Comparison of ENCODE assay signal across 8 cellular contexts in the genomic region with DNA sequence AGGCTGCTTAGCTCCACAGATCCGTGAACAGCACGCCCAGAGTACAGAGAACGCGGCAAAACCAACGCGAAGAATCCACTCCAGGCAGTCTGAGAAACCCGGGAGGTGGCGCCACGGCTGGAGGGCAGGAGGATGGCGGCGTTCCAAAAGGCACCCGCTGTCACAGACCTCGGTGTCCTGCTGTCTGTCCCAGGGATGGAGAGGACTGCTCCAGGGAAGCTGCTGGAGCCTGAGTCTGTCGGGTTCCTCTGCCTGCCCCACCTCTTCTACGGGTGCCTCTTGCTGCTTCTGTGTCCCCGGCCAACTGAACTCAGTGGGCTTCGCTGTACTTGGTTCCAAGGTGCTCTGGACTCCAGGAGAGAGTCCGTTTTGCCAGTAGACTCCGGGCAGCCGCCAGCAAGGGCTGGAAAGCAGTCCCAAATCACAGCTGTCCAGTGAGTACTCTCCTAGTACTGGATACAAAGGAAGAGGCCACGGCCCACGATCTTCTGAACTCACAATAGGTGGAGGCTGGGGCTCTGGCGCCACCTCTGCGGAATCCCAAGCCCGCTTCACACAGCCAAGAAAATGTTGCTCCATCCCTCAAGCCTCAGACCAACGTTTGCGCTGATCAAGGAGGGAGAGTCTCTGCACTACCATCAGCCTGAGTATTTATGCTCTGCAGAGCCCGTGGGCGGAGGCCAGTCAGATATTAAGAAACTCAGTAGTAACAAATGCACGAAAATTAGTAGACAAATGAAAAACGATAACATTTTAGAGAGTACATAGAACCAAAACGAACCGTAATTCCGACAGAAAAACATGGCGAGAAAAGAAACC. TPM values are rescaled to one million over a fixed set of nuclear protein-coding genes. Genes with fewer than 3 reads are reported as not detected.
A peak's percentile ranks its signal among the peaks of the same experiment; 100 is the strongest.
DNase-seq lines count a peak whose midpoint lies in the region; ATAC-seq, FAIRE-seq and TF ChIP-seq lines count a peak whose summit lies in the region.

No MANE protein-coding gene starts in this region.

- CTCF ChIA-PET in A549 (lab: Yijun Ruan, JAX): interaction anchor here (0.6 to 4.8 kb wide), 20 partner anchors 11 to 350 kb away, joined by 3 to 75 read pairs (median 4); no protein-coding TSS in a partner anchor

- H3K4me2 ChIP-seq in A549: peak overlapping the region; percentile 97

- no peak overlapping the region for H3K9ac ChIP-seq in iPS-18a (ENCODE audit: low read length)

- TF ChIP-seq EP300 in A549 (IDR thresholded peaks at IDR 0.05): no peak

- DNase-seq in A549 (ENCODE audit: low read depth in 1 of 2, low spot score in 1 of 2): peak; percentile 58 to 88
- DNase-seq in NCI-H1092 treated with DMSO at 0.1 percent for 48 hours (lab: John Stamatoyannopoulos, UW): peak; percentile 90
- DNase-seq in T-helper 1 cell: peak in 4 of 5 donors; percentile 54 to 70 (median 66)
- DNase-seq in astrocyte of the cerebellum (ENCODE audit: low read depth): peak; percentile 78
- peak; percentile 92 for DNase-seq in spleen
- DNase-seq in KG1 (lab: John Stamatoyannopoulos, UW): no peak

- no peak for FAIRE-seq in A549 (lab: Jason Lieb, UNC)

- WGBS in A549 (ENCODE audit: missing lambda C conversion rate): 1% methylated on average over 35 of the region's 35 CpGs
- WGBS in spleen, 5 donors: 3 to 13% (median 6%) methylated on average over 33 to 35 of the region's 35 CpGs

- in situ Hi-C loops in astrocyte of the cerebellum (cut with HindIII; ENCODE audit: low sequenced_read_pairs): no loop called here

- TF ChIP-seq CTCF in A549 (IDR thresholded peaks at IDR 0.05) (peak; percentile 14; the same call in 1 of the 3 replicates), astrocyte of the cerebellum (IDR thresholded peaks at IDR 0.05; ENCODE audit: low read depth, low read length, missing control alignments) (peak; percentile 14), spleen (IDR thresholded peaks at IDR 0.05 in 8 of 11, conservative IDR thresholded peaks at IDR 0.05 in 3 of 11) (peak in 4 of 11 experiments; percentile 14 to 36 (median 18))

- H3K9me3 ChIP-seq in A549 (no peaks in the 10 kb centered on the region), iPS-18a (ENCODE audit: control insufficient read depth, low read depth, low read length) (no peaks in the 10 kb centered on the region), spleen (no peaks in the 10 kb centered on the region)

- peak; percentile 60 to 74 for ATAC-seq in A549

- H3K4me3 ChIP-seq in A549 (peak overlapping the region; percentile 50), astrocyte of the cerebellum (ENCODE audit: low read depth, low read length) (peak overlapping the region; percentile 60), iPS-18a (ENCODE audit: low read length) (peak overlapping the region; percentile 56), spleen (peak overlapping the region; percentile 40 to 85 (median 54))

- H3K4me1 ChIP-seq in A549: peaks cover 9% of the 10 kb centered on the region; the same call in 2 of the 3 replicates
- peaks cover 21% of the 10 kb centered on the region for H3K4me1 ChIP-seq in iPS-18a (ENCODE audit: control insufficient read depth, low read depth, low read length)
- peaks cover 0 to 75% (median 54%) of the 10 kb centered on the region in 6 donors for H3K4me1 ChIP-seq in spleen

- intact Hi-C loops in spleen (cut with DNase I; ENCODE audit: low total_unique reads): loop anchor here (10.0 kb wide), 1 partner anchor 125 kb away; no protein-coding TSS in a partner anchor

- TF ChIP-seq RAD21 in A549 (conservative IDR thresholded peaks at IDR 0.05 in 1 of 2, IDR thresholded peaks at IDR 0.05 in 1 of 2): peak in 1 of 2 experiments; percentile 57; a peak in 3 of 5 replicates

- peaks cover 95% of the 10 kb centered on the region for H3K27me3 ChIP-seq in iPS-18a (ENCODE audit: control insufficient read depth, insufficient read depth, low read length)
- H3K27me3 ChIP-seq in spleen (replicated peaks in 1 of 7): no peaks in the 10 kb centered on the region

- POLR2A ChIA-PET in A549 (lab: Yijun Ruan, JAX): interaction anchor here (1.2 to 1.4 kb wide), 3 partner anchors 21 to 131 kb away, joined by 3 to 4 read pairs (median 3); no protein-coding TSS in a partner anchor

- H3K36me3 ChIP-seq in iPS-18a (ENCODE audit: control insufficient read depth, low read depth, low read length) (no peaks in the 10 kb centered on the region), spleen (peaks cover 0 to 6% (median 0%) of the 10 kb centered on the region in 6 donors)

- peak overlapping the region; percentile 71 to 93 for H3K27ac ChIP-seq in A549
- no peak overlapping the region for H3K27ac ChIP-seq in iPS-18a (ENCODE audit: low read length)
- peak overlapping the region; percentile 96 to 99 (median 98) for H3K27ac ChIP-seq in spleen

- TF ChIP-seq POLR2A in A549 (IDR thresholded peaks at IDR 0.05; ENCODE audit: low read length) (no peak), GM18526 (IDR thresholded peaks at IDR 0.05; ENCODE audit: extremely low read depth, insufficient read length) (peak; percentile 16), spleen (IDR thresholded peaks at IDR 0.05) (no peak)

TF ChIP-seq in A549, 52 proteins besides CTCF, POLR2A, EP300 and RAD21:
- TF ChIP-seq KDM5A (IDR thresholded peaks at IDR 0.05) (0 out of 2 replicates have a peak, but pooled peaks have one; percentile 30), CHD4 (IDR thresholded peaks at IDR 0.05; ENCODE audit: borderline replicate concordance) (no peak), MAX (IDR thresholded peaks at IDR 0.05) (peak; percentile 46), CEBPB (IDR thresholded peaks at IDR 0.05) (peak in 1 of 2 experiments; percentile 64; a peak in 2 of 4 replicates), POLR2AphosphoS2 (conservative IDR thresholded peaks at IDR 0.05; ENCODE audit: low read length) (no peak), ZSCAN20 (CRISPR knock-in tag; IDR thresholded peaks at IDR 0.05) (no peak), MAZ (IDR thresholded peaks at IDR 0.05; ENCODE audit: borderline replicate concordance, low read depth, low read length) (no peak), RFX5 (IDR thresholded peaks at IDR 0.05) (no peak), JUN (IDR thresholded peaks at IDR 0.05) (peak in 1 of 2 experiments; percentile 30; a peak in 2 of 5 replicates), USF2 (IDR thresholded peaks at IDR 0.05) (no peak), CBX8 (IDR thresholded peaks at IDR 0.05) (no peak), RNF2 (IDR thresholded peaks at IDR 0.05; ENCODE audit: borderline replicate concordance, low read depth) (no peak), ESRRA (IDR thresholded peaks at IDR 0.05; ENCODE audit: borderline replicate concordance, low read length) (no peak), NR3C1 (IDR thresholded peaks at IDR 0.05) (no peak), FOXS1 (CRISPR knock-in tag; IDR thresholded peaks at IDR 0.05) (no peak), FOSL2 (IDR thresholded peaks at IDR 0.05) (no peak), FOSL2 (CRISPR knock-in tag; IDR thresholded peaks at IDR 0.05) (no peak), ZFP36 (IDR thresholded peaks at IDR 0.05; ENCODE audit: borderline replicate concordance, partially characterized antibody) (no peak)
- TF ChIP-seq, protein P1, sequence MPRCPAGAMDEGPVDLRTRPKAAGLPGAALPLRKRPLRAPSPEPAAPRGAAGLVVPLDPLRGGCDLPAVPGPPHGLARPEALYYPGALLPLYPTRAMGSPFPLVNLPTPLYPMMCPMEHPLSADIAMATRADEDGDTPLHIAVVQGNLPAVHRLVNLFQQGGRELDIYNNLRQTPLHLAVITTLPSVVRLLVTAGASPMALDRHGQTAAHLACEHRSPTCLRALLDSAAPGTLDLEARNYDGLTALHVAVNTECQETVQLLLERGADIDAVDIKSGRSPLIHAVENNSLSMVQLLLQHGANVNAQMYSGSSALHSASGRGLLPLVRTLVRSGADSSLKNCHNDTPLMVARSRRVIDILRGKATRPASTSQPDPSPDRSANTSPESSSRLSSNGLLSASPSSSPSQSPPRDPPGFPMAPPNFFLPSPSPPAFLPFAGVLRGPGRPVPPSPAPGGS (IDR thresholded peaks at IDR 0.05): no peak
- TF ChIP-seq, protein P2, sequence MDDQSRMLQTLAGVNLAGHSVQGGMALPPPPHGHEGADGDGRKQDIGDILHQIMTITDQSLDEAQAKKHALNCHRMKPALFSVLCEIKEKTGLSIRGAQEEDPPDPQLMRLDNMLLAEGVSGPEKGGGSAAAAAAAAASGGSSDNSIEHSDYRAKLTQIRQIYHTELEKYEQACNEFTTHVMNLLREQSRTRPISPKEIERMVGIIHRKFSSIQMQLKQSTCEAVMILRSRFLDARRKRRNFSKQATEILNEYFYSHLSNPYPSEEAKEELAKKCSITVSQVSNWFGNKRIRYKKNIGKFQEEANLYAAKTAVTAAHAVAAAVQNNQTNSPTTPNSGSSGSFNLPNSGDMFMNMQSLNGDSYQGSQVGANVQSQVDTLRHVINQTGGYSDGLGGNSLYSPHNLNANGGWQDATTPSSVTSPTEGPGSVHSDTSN (IDR thresholded peaks at IDR 0.05): no peak

RNA-seq across cellular contexts. Expression of gene ANXA2R, which starts 0.4 kb away (rescaled TPM):
- polyA plus RNA-seq in A549 (2011; rRNA removed) (1.7 and 1.8 TPM in 2 replicates), A549 (2017; fragmentation: RNase III; extraction: RNeasy Plus Mini Kit Qiagen cat#74134 plus additional on column Dnase treatment) (1.7 to 2.1 TPM (median 2.1 TPM) in 3 replicates), spleen (10 to 100 TPM; 28.9 to 44.5 (median 36.5) TPM)
- 2.4 and 2.7 TPM in 2 replicates for polyA plus RNA-seq in A549 (2012; cell fraction: cytosol; rRNA removed)
- polyA plus RNA-seq in A549 (2012; cell fraction: nucleus; rRNA removed): 3.3 and 3.7 TPM in 2 replicates
- polyA minus RNA-seq in A549 (2011; rRNA and poly(A)+ RNA removed): 3.2 and 3.8 TPM in 2 replicates
- total RNA-seq in spleen: 10 to 100 TPM; 10.0 to 27.2 (median 16.4) TPM

Comparison
In these comparisons a context has a peak if more than half of its experiments do, and no peak if none do; other contexts are left out.
1. RNA of gene ANXA2R, which starts 0.4 kb away (polyA plus RNA-seq): 28.9 to 44.5 TPM in spleen; 1.7 to 3.7 TPM in A549; every median in the first group is over 4 times any median in the second.
2. Peak in every context shown above with its lines, with median percentiles within 50 percentile points of each other: H3K4me3 ChIP-seq.